In the genomic region with DNA sequence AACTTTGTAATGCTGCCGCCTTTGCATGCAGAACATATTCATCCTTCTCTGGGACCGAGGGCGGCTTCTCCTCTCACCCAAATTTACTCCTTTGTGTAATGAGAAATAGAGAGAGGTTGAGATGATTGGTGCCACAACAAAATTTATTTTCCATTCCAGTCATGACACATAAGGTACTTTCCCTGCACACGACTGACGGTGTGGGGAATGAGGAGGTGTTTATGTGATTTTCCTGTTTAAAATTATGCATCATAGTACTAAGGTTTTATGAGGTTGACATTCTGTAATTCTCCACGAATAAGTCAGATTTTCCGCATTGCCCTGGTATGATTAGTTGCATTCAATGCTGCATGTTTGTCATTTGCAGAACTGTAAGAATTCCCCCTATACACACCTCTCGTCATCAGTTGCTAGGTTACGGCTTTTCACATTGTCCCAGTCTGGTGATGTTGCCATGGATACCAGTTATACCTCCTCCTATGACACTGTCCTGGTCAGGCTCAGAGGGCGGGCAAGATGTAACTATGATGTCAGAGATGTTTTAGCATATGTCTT, we compare ENCODE assay signal across 8 cellular contexts. TPM values are rescaled to one million over a fixed set of nuclear protein-coding genes. Genes with fewer than 3 reads are reported as not detected.
DNase-seq lines count a peak whose midpoint lies in the region; ATAC-seq, FAIRE-seq and TF ChIP-seq lines count a peak whose summit lies in the region.

No MANE protein-coding gene starts in this region.

- no peaks in the 10 kb centered on the region for H3K4me1 ChIP-seq in ascending aorta

- no peak for TF ChIP-seq CTCF in ascending aorta (IDR thresholded peaks at IDR 0.05)

- in situ Hi-C loops in KBM-7 (cut with MboI; ENCODE audit: low pct_unique_long_range_greater_than_20kb, low sequenced_read_pairs) = no loop called here

- no peaks in the 10 kb centered on the region for H3K27me3 ChIP-seq in ascending aorta

- peak; percentile 95 for FAIRE-seq in GM12891 (lab: Jason Lieb, UNC)

- intact Hi-C loops in ascending aorta (cut with DNase I) = no loop called here

- no peak overlapping the region for H3K4me3 ChIP-seq in ascending aorta

- no peaks in the 10 kb centered on the region for H3K36me3 ChIP-seq in ascending aorta

- peak; percentile 89 for ATAC-seq in GM21786 (IDR thresholded peaks at IDR 0.05; ENCODE audit: unreplicated experiment)
- peak; percentile 83 for ATAC-seq in stimulated activated naive CD8-positive, alpha-beta T cell treated with anti-CD3 and anti-CD28 coated beads, Interleukin-15, Interleukin-2, amounts not matched to agents 100 U/mL and 50 U/mL, for 24 hours

- TF ChIP-seq POLR2A in GM12891 (IDR thresholded peaks at IDR 0.05; ENCODE audit: low read depth, low read length) = no peak

- no peaks in the 10 kb centered on the region for H3K9me3 ChIP-seq in ascending aorta

- DNase-seq in GM12891 (ENCODE audit: insufficient read length, low spot score) = peak; percentile 35
- peak; percentile 3 for DNase-seq in KBM-7
- DNase-seq in activated CD8-positive, alpha-beta memory T cell treated with anti-CD3 and anti-CD28 coated beads, Interleukin-2, amount 50 U/mL, for 4 hours = peak; percentile 68
- DNase-seq in iPS-NIHi7 (ENCODE audit: extremely low spot score) = peak; percentile 18
- peak; percentile 76 for DNase-seq in stimulated activated naive CD8-positive, alpha-beta T cell treated with anti-CD3 and anti-CD28 coated beads, Interleukin-15, Interleukin-2, amounts not matched to agents 100 U/mL and 50 U/mL, for 24 hours
- DNase-seq in ascending aorta (ENCODE audit: low spot score in 2 of 2) = no peak
- DNase-seq in DMS114 treated with DMSO at 0.1 percent for 48 hours (lab: John Stamatoyannopoulos, UW; ENCODE audit: unreplicated experiment) = no peak

- no peak overlapping the region for H3K27ac ChIP-seq in ascending aorta

TF ChIP-seq in GM12891, 5 proteins besides CTCF, POLR2A, EP300 and RAD21:
- peak; percentile 39 for TF ChIP-seq SPI1 (IDR thresholded peaks at IDR 0.05; ENCODE audit: low read depth, low read length)
- no peak for TF ChIP-seq PAX5 (IDR thresholded peaks at IDR 0.05; ENCODE audit: insufficient read depth, low read length, severe bottlenecking)
- TF ChIP-seq POLR2AphosphoS5 (IDR thresholded peaks at IDR 0.05; ENCODE audit: low read depth, low read length) = no peak
- TF ChIP-seq POU2F2 (IDR thresholded peaks at IDR 0.05; ENCODE audit: low read depth, low read length) = no peak

RNA-seq across cellular contexts. Expression of gene BICDL1, which starts 23.1 kb away (rescaled TPM):
- polyA plus RNA-seq in GM12891 (2012; ENCODE audit: low read depth, missing spikeins) = 2.0 TPM
- not detected for total RNA-seq in ascending aorta

Comparison
In these comparisons a context has a peak if more than half of its experiments do, and no peak if none do; other contexts are left out.
1. DNase-seq: peak in GM12891 (single experiment), KBM-7 (single experiment), activated CD8-positive, alpha-beta memory T cell treated with anti-CD3 and anti-CD28 coated beads, Interleukin-2, amount 50 U/mL, for 4 hours (single experiment), iPS-NIHi7 (single experiment) and stimulated activated naive CD8-positive, alpha-beta T cell treated with anti-CD3 and anti-CD28 coated beads, Interleukin-15, Interleukin-2, amounts not matched to agents 100 U/mL and 50 U/mL, for 24 hours (single experiment); none in ascending aorta (0 of 2) and DMS114 treated with DMSO at 0.1 percent for 48 hours (single experiment).